Comparison of ENCODE assay signal across 21 cellular contexts in genomic region chr4:90393215-90393614, GRCh38.
"Had no signal": no experiment of that assay in that cellular context is flagged by ENCODE, and none has a peak within 500 bp of the region (broad histone marks: within the 10 kb centered on the region; RNA-seq: fewer than 3 reads in every experiment).

No MANE protein-coding gene starts in this region.

- H3K4me1 ChIP-seq: Peyer's patch, SJCRH30 had no signal

- H3K36me3 ChIP-seq: Peyer's patch, SJCRH30 had no signal

- H2AFZ ChIP-seq: PC-9 had no signal

- DNase-seq: KBM-7, MM.1S, NCI-H1092 treated with DMSO at 0.1 percent for 48 hours, NCI-H1436, NCI-H187, NCI-H2029, NCI-H2081 treated with DMSO at 0.1 percent for 48 hours, NCI-H2171, NCI-H226, NCI-H446, NCI-H510A, NCI-H524 treated with DMSO at 0.1 percent for 48 hours, NCI-H69, NCI-H774, PC-9, Peyer's patch, SHP77 treated with DMSO at 0.1 percent for 48 hours, SJCRH30, SW 1271, T-cell had no signal

- H3K9me3 ChIP-seq: Peyer's patch, SJCRH30 had no signal

- H3K27me3 ChIP-seq: Peyer's patch, SJCRH30 had no signal

- ATAC-seq: Right ventricle myocardium inferior, T-cell had no signal

- H3K27ac ChIP-seq: PC-9, Peyer's patch, SJCRH30 had no signal

- H3K4me2 ChIP-seq: PC-9 had no signal

- H3K4me3 ChIP-seq: PC-9, Peyer's patch, SJCRH30 had no signal
